In the genomic region with DNA sequence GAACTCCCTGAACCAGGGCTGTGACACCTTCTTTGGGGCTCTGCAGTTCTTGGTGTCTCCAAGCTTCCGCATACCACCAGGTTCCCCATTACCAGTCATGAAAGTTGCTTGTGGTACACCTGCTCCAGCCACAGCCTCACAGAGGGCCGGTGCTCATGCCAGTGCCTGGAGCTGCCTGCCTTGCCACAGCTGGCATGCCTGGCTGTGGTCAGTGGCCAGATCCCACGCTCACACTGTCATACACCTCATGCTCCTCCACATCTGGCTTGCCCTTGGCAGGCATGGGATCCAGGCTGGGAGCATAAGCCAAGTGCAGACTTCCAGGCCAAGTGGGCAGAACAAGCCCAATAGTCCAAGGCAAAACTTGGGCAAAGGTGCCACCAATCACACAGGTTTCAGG, we compare ENCODE assay signal across 26 cellular contexts.
"Had no signal": no experiment of that assay in that cellular context is flagged by ENCODE, and none has a peak within 500 bp of the region (broad histone marks: within the 10 kb centered on the region; RNA-seq: fewer than 3 reads in every experiment).

No MANE protein-coding gene starts in this region.

- H3K27ac ChIP-seq: RWPE1 had no signal

- H3K4me2 ChIP-seq: SK-N-SH had no signal

- ATAC-seq: HepG2, Panc1, PC-3 had no signal

- H3K9ac ChIP-seq: SK-N-SH had no signal

- DNase-seq: IMR-90; Kasumi-1; KG1; MV-4-11; NCI-H1048; NCI-H1105 treated with DMSO at 0.1 percent for 48 hours; NCI-H1417 treated with DMSO at 0.1 percent for 48 hours; NCI-H146; NCI-H1694 treated with DMSO at 0.1 percent for 48 hours; NCI-H1930; NCI-H2081; NCI-H2107; NCI-H2227 treated with DMSO at 0.1 percent for 48 hours; NCI-H446; NCI-H510A; NCI-H524 treated with DMSO at 0.1 percent for 48 hours; NCI-H69; NCI-H774; NK-92 treated with Interleukin-12 subunit alpha and Interleukin-12 subunit beta, amount 100 ng/mL, for 24 hours; PC-3; SHP77; SK-N-SH; SW 1271 had no signal

- H3K9me2 ChIP-seq: SK-N-SH had no signal
